In genomic region chr6:151723152-151723551, GRCh38 we compare ENCODE assay signal across 11 cellular contexts.
DNase-seq lines count a peak whose midpoint lies in the region; ATAC-seq lines count a peak whose summit lies in the region.
"Had no signal": no experiment of that assay in that cellular context is flagged by ENCODE, and none has a peak within 500 bp of the region (broad histone marks: within the 10 kb centered on the region; RNA-seq: fewer than 3 reads in every experiment).

No MANE protein-coding gene starts in this region.

- ATAC-seq in GM18508 (IDR thresholded peaks at IDR 0.05; ENCODE audit: insufficient read depth, unreplicated experiment) (peak; percentile 75), GM21576 (IDR thresholded peaks at IDR 0.05; ENCODE audit: unreplicated experiment) (peak; percentile 81), HG03565 (IDR thresholded peaks at IDR 0.05; ENCODE audit: unreplicated experiment) (peak; percentile 81), GM19324 (IDR thresholded peaks at IDR 0.05; ENCODE audit: low FRiP score, unreplicated experiment) (no peak), esophagus mucosa (no peak), HG02970 (IDR thresholded peaks at IDR 0.05; ENCODE audit: low FRiP score, unreplicated experiment) (no peak)
- ATAC-seq: right cardiac atrium had no signal

- peak; percentile 63 for DNase-seq in stimulated activated CD4-positive, alpha-beta T cell treated with anti-CD3 and anti-CD28 coated beads, Interleukin-1b, Interleukin-23, amount 100 ng/mL, for 48 hours
- DNase-seq in DMS114 treated with DMSO at 0.1 percent for 48 hours (lab: John Stamatoyannopoulos, UW; ENCODE audit: unreplicated experiment): no peak
- DNase-seq: activated CD8-positive, alpha-beta memory T cell treated with anti-CD3 and anti-CD28 coated beads for 24 hours; right cardiac atrium; upper lobe of left lung had no signal

Comparison
In these comparisons a context has a peak if more than half of its experiments do, and no peak if none do; other contexts are left out.
1. ATAC-seq: peak in GM18508 (single experiment), GM21576 (single experiment) and HG03565 (single experiment); none in GM19324 (single experiment), esophagus mucosa (single experiment) and HG02970 (single experiment).